In genomic region chr19:53189679-53190198, GRCh38 we compare ENCODE assay signal across 3 cellular contexts. TPM values are rescaled to one million over a fixed set of nuclear protein-coding genes. Genes with fewer than 3 reads are reported as not detected.
"Had no signal": no experiment of that assay in that cellular context is flagged by ENCODE, and none has a peak within 500 bp of the region (broad histone marks: within the 10 kb centered on the region; RNA-seq: fewer than 3 reads in every experiment).

No MANE protein-coding gene starts in this region.

RNA-seq across cellular contexts. Expression of gene ZNF665, which starts 3.4 kb away (rescaled TPM):
- total RNA-seq: ascending aorta, NCI-H460, SK-MEL-5 had no signal

RNA-seq across cellular contexts. Expression of gene ZNF415, which starts 57.0 kb away (rescaled TPM):
- total RNA-seq: NCI-H460 had no signal
